9 cellular contexts compared by ENCODE assay signal in genomic region chrX:119218198-119218597, GRCh38. TPM values are rescaled to one million over a fixed set of nuclear protein-coding genes. Genes with fewer than 3 reads are reported as not detected.
DNase-seq lines count a peak whose midpoint lies in the region; ATAC-seq, FAIRE-seq and TF ChIP-seq lines count a peak whose summit lies in the region.
"Had no signal": no experiment of that assay in that cellular context is flagged by ENCODE, and none has a peak within 500 bp of the region (broad histone marks: within the 10 kb centered on the region; RNA-seq: fewer than 3 reads in every experiment).

No MANE protein-coding gene starts in this region.

- no peak overlapping the region for H3K4me3 ChIP-seq in WI38 (ENCODE audit: low read depth, low read length)
- H3K4me3 ChIP-seq in mucosa of descending colon = no peak overlapping the region

- H3K27me3 Mint-ChIP-seq in immature natural killer cell (ENCODE audit: low read depth in 3 of 3) = peaks cover 0 to 11% (median 4%) of the 10 kb centered on the region in 3 donors

- ATAC-seq in left lobe of liver = peak; percentile 65
- ATAC-seq in HG03095 (IDR thresholded peaks at IDR 0.05; ENCODE audit: unreplicated experiment) = no peak
- ATAC-seq in mucosa of descending colon = no peak
- ATAC-seq: T-helper 17 cell had no signal

- no peak overlapping the region for H3K4me3 Mint-ChIP-seq in immature natural killer cell
- H3K4me3 Mint-ChIP-seq: T-helper 17 cell had no signal

- no peaks in the 10 kb centered on the region for H3K4me1 Mint-ChIP-seq in immature natural killer cell
- H3K4me1 Mint-ChIP-seq: T-helper 17 cell had no signal

- peak; percentile 69 for FAIRE-seq in GM19239 (lab: Jason Lieb, UNC)

- DNase-seq in AG08396 (ENCODE audit: low spot score) = peak; percentile 64
- no peak for DNase-seq in GM19239 (ENCODE audit: insufficient read length, low spot score)
- no peak for DNase-seq in left lobe of liver (ENCODE audit: low spot score)
- DNase-seq in activated CD4-positive, alpha-beta T cell treated with anti-CD3 and anti-CD28 coated beads for 1 hour = no peak
- no peak for DNase-seq in immature natural killer cell
- DNase-seq in mucosa of descending colon = no peak
- DNase-seq: T-helper 17 cell had no signal

- H3K9me3 ChIP-seq in mucosa of descending colon = no peaks in the 10 kb centered on the region

- no peaks in the 10 kb centered on the region for H3K36me3 ChIP-seq in mucosa of descending colon (ENCODE audit: low read depth)

- TF ChIP-seq CTCF in WI38 (IDR thresholded peaks at IDR 0.05; ENCODE audit: low read depth, low read length) = peak; percentile 3; the same call in 1 of the 2 replicates
- no peak for TF ChIP-seq CTCF in mucosa of descending colon (IDR thresholded peaks at IDR 0.05)

- H3K9me3 Mint-ChIP-seq in immature natural killer cell = no peaks in the 10 kb centered on the region

- no peaks in the 10 kb centered on the region for H3K36me3 Mint-ChIP-seq in immature natural killer cell

- intact Hi-C loops in mucosa of descending colon (cut with DNase I, micrococcal nuclease) = no loop called here

- H3K27ac Mint-ChIP-seq in immature natural killer cell = no peak overlapping the region
- H3K27ac Mint-ChIP-seq: T-helper 17 cell had no signal

- H3K4me1 ChIP-seq in mucosa of descending colon (ENCODE audit: low read depth) = no peaks in the 10 kb centered on the region

RNA-seq across cellular contexts. Expression of gene PGRMC1, which starts 17.9 kb away (rescaled TPM):
- total RNA-seq in left lobe of liver (267 TPM), mucosa of descending colon (100 to 1,000 TPM; 102 to 126 (median 114) TPM)
- polyA plus RNA-seq in immature natural killer cell = 10 to 100 TPM; 14.7 to 38.2 (median 24.3) TPM
